Comparison of ENCODE assay signal across 9 cellular contexts in genomic region chr18:45910405-45911023, GRCh38. TPM values are rescaled to one million over a fixed set of nuclear protein-coding genes. Genes with fewer than 3 reads are reported as not detected.
DNase-seq lines count a peak whose midpoint lies in the region; ATAC-seq, FAIRE-seq and TF ChIP-seq lines count a peak whose summit lies in the region.
"Had no signal": no experiment of that assay in that cellular context is flagged by ENCODE, and none has a peak within 500 bp of the region (broad histone marks: within the 10 kb centered on the region; RNA-seq: fewer than 3 reads in every experiment).

No MANE protein-coding gene starts in this region.

- H3K27me3 ChIP-seq in endothelial cell of umbilical vein (ENCODE audit: control insufficient read depth in 2 of 2, insufficient read depth in 2 of 2, low read length in 2 of 2) (no peaks in the 10 kb centered on the region), neural progenitor cell (no peaks in the 10 kb centered on the region)

- no peaks in the 10 kb centered on the region for H3K9me1 ChIP-seq in endothelial cell of umbilical vein (replicated peaks; ENCODE audit: control insufficient read depth, extremely low read depth, insufficient read depth, low read length)

- CTCF ChIA-PET in GM10248 (lab: Yijun Ruan, JAX) (interaction anchor here (0.6 to 1.4 kb wide), 13 partner anchors 9 to 290 kb away, joined by 3 to 11 read pairs (median 3); no protein-coding TSS in a partner anchor), endothelial cell of umbilical vein (lab: Charles Lee) (interaction anchor here (0.6 to 1.7 kb wide), 22 partner anchors 9 to 248 kb away, joined by 3 to 25 read pairs (median 4); partner anchors contain the start of gene SLC14A1)

- H4K20me1 ChIP-seq in endothelial cell of umbilical vein (replicated peaks; ENCODE audit: control insufficient read depth, extremely low read depth, insufficient read depth, low read length) (no peaks in the 10 kb centered on the region), neural progenitor cell (ENCODE audit: low read depth) (no peaks in the 10 kb centered on the region)

- BruUV-seq in endothelial cell of umbilical vein (replicated peaks; lab: Mats Ljungman, UMichigan): no TSS peak

- intact Hi-C loops in endothelial cell of umbilical vein (cut with micrococcal nuclease): loop anchor here (1.0 to 2.0 kb wide), 3 partner anchors 64 to 245 kb away; no protein-coding TSS in a partner anchor

- POLR2A ChIA-PET in GM10248 (lab: Yijun Ruan, JAX) (no interaction called here), endothelial cell of umbilical vein (lab: Charles Lee) (no interaction called here)

- H3K9me3 Mint-ChIP-seq in neural progenitor cell: no peaks in the 10 kb centered on the region

- no peaks in the 10 kb centered on the region for H3F3A ChIP-seq in neural progenitor cell (ENCODE audit: low read depth)

- dilution Hi-C loops in endothelial cell of umbilical vein (cut with MboI; ENCODE audit: extremely low pct_ligation_motif_present, low sequenced_read_pairs): no loop called here

- H3K4me1 ChIP-seq in endothelial cell of umbilical vein (ENCODE audit: control insufficient read depth, extremely low read depth, insufficient read depth, low read length) (no peaks in the 10 kb centered on the region), neural progenitor cell (no peaks in the 10 kb centered on the region)

- ATAC-seq in HG02678 (IDR thresholded peaks at IDR 0.05; ENCODE audit: unreplicated experiment): peak; percentile 77

- H3K4me1 Mint-ChIP-seq in neural progenitor cell: no peaks in the 10 kb centered on the region

- peak; percentile 66 for DNase-seq in GM10248 (ENCODE audit: extremely low spot score)
- peak; percentile 4 for DNase-seq in NCI-H2227 treated with DMSO at 0.1 percent for 48 hours (lab: John Stamatoyannopoulos, UW)
- DNase-seq in activated CD8-positive, alpha-beta memory T cell treated with anti-CD3 and anti-CD28 coated beads for 1 hour (ENCODE audit: extremely low read depth in 1 of 2, low read depth in 1 of 2): peak; percentile 8 to 32
- DNase-seq in endothelial cell of umbilical vein (ENCODE audit: low read depth, low spot score): peak; percentile 61
- peak; percentile 71 for DNase-seq in neural progenitor cell (ENCODE audit: low spot score)
- peak; percentile 18 for DNase-seq in stromal cell of bone marrow (ENCODE audit: low read depth)
- DNase-seq in middle frontal gyrus (ENCODE audit: extremely low spot score, low spot score): no peak

- H3K4me3 ChIP-seq in endothelial cell of umbilical vein (replicated peaks in 1 of 3; ENCODE audit: insufficient read depth in 1 of 3, low read depth in 1 of 3, low read length in 3 of 3) (no peak overlapping the region), neural progenitor cell (no peak overlapping the region)

- H3K27ac ChIP-seq in endothelial cell of umbilical vein (ENCODE audit: insufficient read depth, low read depth, low read length) (no peak overlapping the region), neural progenitor cell (no peak overlapping the region)
- H3K27ac ChIP-seq: epithelial cell of prostate had no signal

- H3K27me3 Mint-ChIP-seq in neural progenitor cell (ENCODE audit: insufficient read depth, low read depth): peaks cover 2% of the 10 kb centered on the region

- no peak overlapping the region for H3K4me3 Mint-ChIP-seq in neural progenitor cell

- no peak for TF ChIP-seq POLR2A in endothelial cell of umbilical vein (IDR thresholded peaks at IDR 0.05; ENCODE audit: low read depth, low read length)

- H3K9ac ChIP-seq in endothelial cell of umbilical vein (replicated peaks; ENCODE audit: extremely low read depth, insufficient read depth, low read length) (no peak overlapping the region), neural progenitor cell (no peak overlapping the region)

- H2AFZ ChIP-seq in endothelial cell of umbilical vein (ENCODE audit: low read depth, low read length) (no peak overlapping the region), neural progenitor cell (replicated peaks) (no peak overlapping the region)

- H3K9me3 ChIP-seq in endothelial cell of umbilical vein (replicated peaks; ENCODE audit: control insufficient read depth, insufficient read depth, low read length): no peaks in the 10 kb centered on the region
- H3K9me3 ChIP-seq in neural progenitor cell (ENCODE audit: low read depth): no peaks in the 10 kb centered on the region

- H3K79me2 ChIP-seq in endothelial cell of umbilical vein (ENCODE audit: control insufficient read depth, insufficient read depth, low read length): no peaks in the 10 kb centered on the region
- H3K79me2 ChIP-seq in neural progenitor cell (ENCODE audit: low read depth): no peaks in the 10 kb centered on the region

- TF ChIP-seq CTCF in GM10248 (IDR thresholded peaks at IDR 0.05; ENCODE audit: control extremely low read depth, extremely low read depth, low read depth, missing control alignments) (peak; percentile 69), endothelial cell of umbilical vein (IDR thresholded peaks at IDR 0.05; ENCODE audit: extremely low read depth in 1 of 2, insufficient read depth in 1 of 2, low read depth in 1 of 2, low read length in 2 of 2) (peak; percentile 77 to 87), neural progenitor cell (IDR thresholded peaks at IDR 0.05) (peak; percentile 83)

- H3K36me3 Mint-ChIP-seq in neural progenitor cell: peaks cover 20% of the 10 kb centered on the region

- FAIRE-seq in endothelial cell of umbilical vein (lab: Jason Lieb, UNC): peak; percentile 67

- no peak overlapping the region for H3K4me2 ChIP-seq in endothelial cell of umbilical vein (ENCODE audit: insufficient read depth, low read length)
- H3K4me2 ChIP-seq in neural progenitor cell: no peak overlapping the region

- no peak overlapping the region for H3K27ac Mint-ChIP-seq in neural progenitor cell

- H3K36me3 ChIP-seq in endothelial cell of umbilical vein (ENCODE audit: control insufficient read depth in 2 of 2, extremely low read depth in 1 of 2, insufficient read depth in 2 of 2, low read length in 2 of 2) (peaks cover 11 to 15% of the 10 kb centered on the region in 2 experiments), neural progenitor cell (peaks cover 6% of the 10 kb centered on the region)

TF ChIP-seq in endothelial cell of umbilical vein, 7 proteins besides CTCF, POLR2A, EP300 and RAD21:
- TF ChIP-seq EZH2 (IDR thresholded peaks at IDR 0.05; ENCODE audit: borderline replicate concordance, low read depth, low read length, severe bottlenecking) (no peak), POLR2AphosphoS5 (IDR thresholded peaks at IDR 0.05; ENCODE audit: insufficient read depth, low read depth, low read length) (no peak), MYC (IDR thresholded peaks at IDR 0.05; ENCODE audit: low read depth, low read length) (no peak), GATA2 (IDR thresholded peaks at IDR 0.05; ENCODE audit: insufficient read depth, insufficient read length, low read depth, low read length) (no peak), FOS (IDR thresholded peaks at IDR 0.05; ENCODE audit: borderline replicate concordance, insufficient read depth, low read length) (no peak), JUN (IDR thresholded peaks at IDR 0.05; ENCODE audit: borderline replicate concordance, insufficient read depth, insufficient read length, low read depth) (no peak)
- TF ChIP-seq, protein P1, sequence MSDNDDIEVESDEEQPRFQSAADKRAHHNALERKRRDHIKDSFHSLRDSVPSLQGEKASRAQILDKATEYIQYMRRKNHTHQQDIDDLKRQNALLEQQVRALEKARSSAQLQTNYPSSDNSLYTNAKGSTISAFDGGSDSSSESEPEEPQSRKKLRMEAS (IDR thresholded peaks at IDR 0.05; ENCODE audit: insufficient read depth, insufficient read length): no peak
TF ChIP-seq in endothelial cell of umbilical vein: peak in this region for 0.

RNA-seq across cellular contexts. Expression of gene EPG5, which starts 56.6 kb away (rescaled TPM):
- total RNA-seq in endothelial cell of umbilical vein (20.6 and 25.6 TPM in 2 replicates), neural progenitor cell (ENCODE audit: low replicate concordance) (15.7 and 34.0 TPM in 2 replicates)
- 16.7 and 16.8 TPM in 2 replicates for polyA plus RNA-seq in endothelial cell of umbilical vein
- 9.0 and 9.2 TPM in 2 replicates for polyA plus RNA-seq in endothelial cell of umbilical vein (2011; cell fraction: cytosol; rRNA removed)
- 39.5 and 45.0 TPM in 2 replicates for polyA plus RNA-seq in endothelial cell of umbilical vein (2011; cell fraction: nucleus; rRNA removed)
- polyA plus RNA-seq in endothelial cell of umbilical vein (2012): 10.6 and 14.0 TPM in 2 replicates
- polyA minus RNA-seq in endothelial cell of umbilical vein: 76.7 and 95.1 TPM in 2 replicates
- 17.3 TPM for polyA minus RNA-seq in endothelial cell of umbilical vein (2011; cell fraction: cytosol; rRNA and poly(A)+ RNA removed)
- 63.8 and 96.3 TPM in 2 replicates for polyA minus RNA-seq in endothelial cell of umbilical vein (2011; cell fraction: nucleus; rRNA and poly(A)+ RNA removed)
